In the genomic region with DNA sequence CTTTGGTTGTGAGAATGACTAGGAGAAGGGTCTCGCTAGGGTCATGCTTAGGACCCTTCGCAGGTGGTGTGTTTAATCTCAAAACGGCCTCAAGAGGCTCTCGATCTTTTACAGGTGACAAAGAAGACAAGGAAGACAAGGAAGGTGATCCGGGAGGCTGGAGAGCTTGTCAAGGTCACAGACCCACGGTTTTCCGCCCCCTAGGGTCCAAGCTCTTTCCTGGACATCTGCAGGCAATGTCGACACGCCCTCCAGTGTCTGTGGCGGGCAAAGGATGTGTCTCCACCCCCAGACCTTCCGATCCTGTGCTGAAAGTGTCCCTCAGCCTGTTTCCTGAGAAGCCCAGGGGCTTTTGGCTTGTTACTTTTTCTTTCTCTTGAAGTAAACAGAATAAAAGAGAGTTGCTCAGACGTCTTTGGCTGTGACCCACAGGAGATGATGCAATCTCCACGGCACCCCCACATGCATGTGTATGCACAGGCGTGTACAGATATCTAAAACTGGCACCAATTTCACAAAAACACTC, we compare ENCODE assay signal across 2 cellular contexts.
A peak's percentile ranks its signal among the peaks of the same experiment; 100 is the strongest.
TF ChIP-seq lines count a peak whose summit lies in the region.

No MANE protein-coding gene starts in this region.

TF ChIP-seq in IMR-90, 13 proteins besides CTCF, POLR2A, EP300 and RAD21:
- TF ChIP-seq CEBPB (IDR thresholded peaks at IDR 0.05; ENCODE audit: low read depth, low read length) (peak; percentile 96), MAFK (IDR thresholded peaks at IDR 0.05; ENCODE audit: low read depth, low read length) (no peak), SMC3 (IDR thresholded peaks at IDR 0.05; ENCODE audit: low read depth, low read length) (peak; percentile 54)

TF ChIP-seq in SK-N-SH, 30 proteins besides CTCF, POLR2A, EP300 and RAD21 (continued from another document):
- peak; percentile 37; the same call in 1 of the 2 replicates for TF ChIP-seq RCOR1 (IDR thresholded peaks at IDR 0.05; ENCODE audit: low read length)
- TF ChIP-seq, protein P1, sequence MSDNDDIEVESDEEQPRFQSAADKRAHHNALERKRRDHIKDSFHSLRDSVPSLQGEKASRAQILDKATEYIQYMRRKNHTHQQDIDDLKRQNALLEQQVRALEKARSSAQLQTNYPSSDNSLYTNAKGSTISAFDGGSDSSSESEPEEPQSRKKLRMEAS (IDR thresholded peaks at IDR 0.05; ENCODE audit: low read depth): no peak
- TF ChIP-seq MXI1 (IDR thresholded peaks at IDR 0.05; ENCODE audit: low read depth, low read length): 0 out of 2 replicates have a peak, but pooled peaks have one; percentile 23
- TF ChIP-seq RXRA (IDR thresholded peaks at IDR 0.05; ENCODE audit: borderline replicate concordance, low read depth): no peak
